21 cellular contexts compared by ENCODE assay signal in the genomic region with DNA sequence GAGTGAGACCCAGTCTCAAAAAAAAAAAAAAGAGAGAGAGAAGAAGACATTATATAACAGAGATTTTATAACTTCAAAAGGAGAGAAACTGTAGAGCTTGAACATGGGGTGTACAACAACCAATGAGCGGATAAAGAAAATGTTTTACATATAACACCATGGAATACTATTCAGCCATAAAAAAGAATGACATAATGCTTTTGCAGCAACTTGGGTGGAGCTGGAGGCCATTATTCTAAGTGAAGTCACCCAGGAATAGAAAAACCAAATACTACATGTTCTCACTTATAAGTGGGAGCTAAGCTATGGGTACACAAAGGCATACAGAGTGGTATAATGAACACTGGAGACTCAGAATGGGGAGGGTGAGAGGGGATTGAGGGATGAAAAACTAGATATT.
DNase-seq lines count a peak whose midpoint lies in the region; ATAC-seq, FAIRE-seq and TF ChIP-seq lines count a peak whose summit lies in the region.
"Had no signal": no experiment of that assay in that cellular context is flagged by ENCODE, and none has a peak within 500 bp of the region (broad histone marks: within the 10 kb centered on the region; RNA-seq: fewer than 3 reads in every experiment).

No MANE protein-coding gene starts in this region.

- CTCF ChIA-PET in HepG2 (lab: Yijun Ruan, JAX; ENCODE audit: low intra/inter-chr PET ratio, low total read pairs): no interaction called here

- no peak for FAIRE-seq in HepG2 (lab: Jason Lieb, UNC)
- FAIRE-seq: A549, D721Med, G401.6, GM12891, GM19239 had no signal

- H3K4me2 ChIP-seq in HepG2 (ENCODE audit: low read depth, low read length): no peak overlapping the region
- H3K4me2 ChIP-seq: A549; BLaER1 treated with 17β-estradiol and CSF1 and Interleukin-3, amounts not matched to agents 10 nM and 100 nM had no signal

- H3K27ac Mint-ChIP-seq in central memory CD8-positive, alpha-beta T cell (ENCODE audit: low read depth): peak overlapping the region; percentile 75
- H3K27ac Mint-ChIP-seq: B cell; CD4-positive, alpha-beta T cell; CD8-positive, alpha-beta T cell had no signal

- no peak for TF ChIP-seq RAD21 in HepG2 (CRISPR knock-in tag; IDR thresholded peaks at IDR 0.05)

- in situ Hi-C loops in HepG2 (cut with HindIII; ENCODE audit: extremely low pct_ligation_motif_present, low pct_unique_long_range_greater_than_20kb): no loop called here

- no peak for TF ChIP-seq CTCF in HepG2 (CRISPR knock-in tag; IDR thresholded peaks at IDR 0.05)
- no peak for TF ChIP-seq CTCF in right lobe of liver (IDR thresholded peaks at IDR 0.05)

- no peak overlapping the region for H3K9ac ChIP-seq in HepG2 (ENCODE audit: insufficient read depth, low read depth, low read length)
- H3K9ac ChIP-seq: BLaER1 treated with 17β-estradiol and CSF1 and Interleukin-3, amounts not matched to agents 10 nM and 100 nM had no signal

- no peaks in the 10 kb centered on the region for H3K4me1 Mint-ChIP-seq in central memory CD8-positive, alpha-beta T cell
- H3K4me1 Mint-ChIP-seq: B cell had no signal

- peaks cover 5% of the 10 kb centered on the region for H3K9me3 Mint-ChIP-seq in central memory CD8-positive, alpha-beta T cell
- H3K9me3 Mint-ChIP-seq: CD4-positive, alpha-beta T cell; CD8-positive, alpha-beta T cell had no signal

- POLR2A ChIA-PET in HepG2 (lab: Yijun Ruan, JAX): no interaction called here

- no peaks in the 10 kb centered on the region for H3K79me2 ChIP-seq in HepG2 (ENCODE audit: insufficient read depth, low read length)

- H3K27me3 ChIP-seq in HepG2 (ENCODE audit: control insufficient read depth in 1 of 2, insufficient read depth in 2 of 2, low read length in 2 of 2) (0 out of 5 replicates have a peak, but pooled peaks cover 0 to 3% of the 10 kb centered on the region in 2 experiments), right lobe of liver (no peaks in the 10 kb centered on the region)
- H3K27me3 ChIP-seq: BLaER1 treated with 17β-estradiol and CSF1 and Interleukin-3, amounts not matched to agents 10 nM and 100 nM had no signal

- DNase-seq in HepG2 (ENCODE audit: low spot score) (no peak), right lobe of liver (no peak), T-helper 1 cell (no peak), SK-N-DZ (ENCODE audit: low spot score) (no peak)
- DNase-seq in central memory CD8-positive, alpha-beta T cell (ENCODE audit: low spot score in 2 of 2): no peak
- DNase-seq: AML-193; Caco-2; Calu3; CD4-positive, alpha-beta T cell; CD8-positive, alpha-beta T cell; DMS79 treated with DMSO at 0.1 percent for 48 hours; GF-D8 had no signal

- H3K36me3 ChIP-seq in HepG2 (replicated peaks in 1 of 2; ENCODE audit: control insufficient read depth in 1 of 2, insufficient read depth in 2 of 2, low read length in 2 of 2): no peaks in the 10 kb centered on the region
- no peaks in the 10 kb centered on the region for H3K36me3 ChIP-seq in right lobe of liver
- H3K36me3 ChIP-seq: BLaER1 treated with 17β-estradiol and CSF1 and Interleukin-3, amounts not matched to agents 10 nM and 100 nM had no signal

- H3K27ac ChIP-seq in HepG2 (ENCODE audit: extremely low read length, insufficient read depth, low read length): no peak overlapping the region
- no peak overlapping the region for H3K27ac ChIP-seq in right lobe of liver
- H3K27ac ChIP-seq: 22Rv1; A549; BLaER1 treated with 17β-estradiol and CSF1 and Interleukin-3, amounts not matched to agents 10 nM and 100 nM; C4-2B had no signal

- no peak overlapping the region for H2AFZ ChIP-seq in HepG2 (ENCODE audit: low read length)

- TF ChIP-seq POLR2A in HepG2 (IDR thresholded peaks at IDR 0.05; ENCODE audit: insufficient read depth in 1 of 2, low read depth in 2 of 2, low read length in 2 of 2): no peak
- no peak for TF ChIP-seq POLR2A in right lobe of liver (IDR thresholded peaks at IDR 0.05)

- BruUV-seq in HepG2 (replicated peaks; lab: Mats Ljungman, UMichigan): no TSS peak

- H3K36me3 Mint-ChIP-seq in central memory CD8-positive, alpha-beta T cell (ENCODE audit: insufficient read depth): peaks cover 1% of the 10 kb centered on the region
- H3K36me3 Mint-ChIP-seq: CD8-positive, alpha-beta T cell had no signal

- H3K4me3 ChIP-seq in HepG2 (replicated peaks in 1 of 3; ENCODE audit: insufficient read depth in 1 of 3, low read depth in 2 of 3, low read length in 3 of 3): no peak overlapping the region
- no peak overlapping the region for H3K4me3 ChIP-seq in right lobe of liver
- H3K4me3 ChIP-seq: A549; BLaER1 treated with 17β-estradiol and CSF1 and Interleukin-3, amounts not matched to agents 10 nM and 100 nM had no signal

- WGBS in HepG2 (ENCODE audit: low lambda C conversion rate): 94% methylated on average over 1 of the region's 1 CpG
- WGBS in right lobe of liver (ENCODE audit: insufficient coverage, low coverage, low lambda C conversion rate, missing lambda C conversion rate): 100% methylated on average over 1 of the region's 1 CpG

- H4K20me1 ChIP-seq in HepG2 (ENCODE audit: insufficient read depth, low read length): no peaks in the 10 kb centered on the region
- H4K20me1 ChIP-seq: BLaER1 treated with 17β-estradiol and CSF1 and Interleukin-3, amounts not matched to agents 10 nM and 100 nM had no signal

- H3K4me3 Mint-ChIP-seq in central memory CD8-positive, alpha-beta T cell: no peak overlapping the region
- H3K4me3 Mint-ChIP-seq: B cell; CD4-positive, alpha-beta T cell; CD8-positive, alpha-beta T cell had no signal

- no peak for ATAC-seq in HepG2
- ATAC-seq in right lobe of liver: no peak
- no peak for ATAC-seq in central memory CD8-positive, alpha-beta T cell (replicated peaks; ENCODE audit: extremely low read depth, poor library complexity, severe bottlenecking)
- ATAC-seq: A549; CD8-positive, alpha-beta T cell had no signal

- H3K27me3 Mint-ChIP-seq in central memory CD8-positive, alpha-beta T cell: peaks cover 23% of the 10 kb centered on the region

- TF ChIP-seq EP300 in HepG2 (IDR thresholded peaks at IDR 0.05; ENCODE audit: low read depth in 2 of 2, low read length in 2 of 2) (no peak), HepG2 (CRISPR knock-in tag; IDR thresholded peaks at IDR 0.05; ENCODE audit: borderline replicate concordance) (no peak)

- H3K4me1 ChIP-seq in HepG2 (ENCODE audit: insufficient read depth, low read length) (no peaks in the 10 kb centered on the region), right lobe of liver (no peaks in the 10 kb centered on the region)
- H3K4me1 ChIP-seq: A549; BLaER1 treated with 17β-estradiol and CSF1 and Interleukin-3, amounts not matched to agents 10 nM and 100 nM; Caco-2 had no signal

- intact Hi-C loops in HepG2 (cut with micrococcal nuclease; ENCODE audit: unreplicated experiment): no loop called here
- intact Hi-C loops in right lobe of liver (cut with DNase I): no loop called here

- H3K9me3 ChIP-seq in HepG2 (ENCODE audit: low read length) (no peaks in the 10 kb centered on the region), right lobe of liver (no peaks in the 10 kb centered on the region)
- H3K9me3 ChIP-seq: A549, Caco-2 had no signal

TF ChIP-seq in HepG2, 621 proteins besides CTCF, POLR2A, EP300 and RAD21 (continues in another document):
- TF ChIP-seq, protein P1, sequence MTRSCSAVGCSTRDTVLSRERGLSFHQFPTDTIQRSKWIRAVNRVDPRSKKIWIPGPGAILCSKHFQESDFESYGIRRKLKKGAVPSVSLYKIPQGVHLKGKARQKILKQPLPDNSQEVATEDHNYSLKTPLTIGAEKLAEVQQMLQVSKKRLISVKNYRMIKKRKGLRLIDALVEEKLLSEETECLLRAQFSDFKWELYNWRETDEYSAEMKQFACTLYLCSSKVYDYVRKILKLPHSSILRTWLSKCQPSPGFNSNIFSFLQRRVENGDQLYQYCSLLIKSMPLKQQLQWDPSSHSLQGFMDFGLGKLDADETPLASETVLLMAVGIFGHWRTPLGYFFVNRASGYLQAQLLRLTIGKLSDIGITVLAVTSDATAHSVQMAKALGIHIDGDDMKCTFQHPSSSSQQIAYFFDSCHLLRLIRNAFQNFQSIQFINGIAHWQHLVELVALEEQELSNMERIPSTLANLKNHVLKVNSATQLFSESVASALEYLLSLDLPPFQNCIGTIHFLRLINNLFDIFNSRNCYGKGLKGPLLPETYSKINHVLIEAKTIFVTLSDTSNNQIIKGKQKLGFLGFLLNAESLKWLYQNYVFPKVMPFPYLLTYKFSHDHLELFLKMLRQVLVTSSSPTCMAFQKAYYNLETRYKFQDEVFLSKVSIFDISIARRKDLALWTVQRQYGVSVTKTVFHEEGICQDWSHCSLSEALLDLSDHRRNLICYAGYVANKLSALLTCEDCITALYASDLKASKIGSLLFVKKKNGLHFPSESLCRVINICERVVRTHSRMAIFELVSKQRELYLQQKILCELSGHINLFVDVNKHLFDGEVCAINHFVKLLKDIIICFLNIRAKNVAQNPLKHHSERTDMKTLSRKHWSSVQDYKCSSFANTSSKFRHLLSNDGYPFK (CRISPR knock-in tag; IDR thresholded peaks at IDR 0.05; ENCODE audit: borderline replicate concordance): no peak
- TF ChIP-seq ATF7 (IDR thresholded peaks at IDR 0.05) (peak; percentile 96), ATF7 (CRISPR knock-in tag; IDR thresholded peaks at IDR 0.05) (no peak), ZBTB7B (CRISPR knock-in tag; IDR thresholded peaks at IDR 0.05) (no peak), JUN (CRISPR knock-in tag; IDR thresholded peaks at IDR 0.05) (no peak), PAF1 (CRISPR knock-in tag; IDR thresholded peaks at IDR 0.05) (no peak)
